In the genomic region with DNA sequence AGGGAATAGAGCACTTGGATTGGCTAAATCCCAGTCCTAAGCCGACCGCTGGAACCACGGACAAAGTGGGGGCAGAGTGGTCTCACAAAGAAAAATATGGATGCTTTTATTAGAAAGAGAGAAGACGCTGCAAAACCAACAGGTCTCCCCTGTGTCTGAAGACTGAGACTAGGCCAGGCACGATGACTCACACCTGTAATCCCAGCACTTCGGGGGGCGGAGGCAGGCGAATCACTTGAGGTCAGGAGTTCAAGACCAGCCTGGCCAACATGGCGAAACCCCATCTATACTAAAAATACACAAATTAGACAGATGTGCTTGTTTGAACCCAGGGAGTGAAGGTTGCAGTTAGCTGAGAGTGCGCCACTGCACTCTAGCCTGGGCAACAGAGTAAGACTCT, we compare ENCODE assay signal across 19 cellular contexts.
"Had no signal": no experiment of that assay in that cellular context is flagged by ENCODE, and none has a peak within 500 bp of the region (broad histone marks: within the 10 kb centered on the region; RNA-seq: fewer than 3 reads in every experiment).

No MANE protein-coding gene starts in this region.

- H3K4me1 ChIP-seq: adrenal gland, gastroesophageal sphincter, neural progenitor cell, tibial nerve had no signal

- H3K27me3 ChIP-seq: adrenal gland, neural progenitor cell, tibial nerve had no signal

- H3K4me1 Mint-ChIP-seq: neural progenitor cell had no signal

- H3K4me3 Mint-ChIP-seq: activated CD4-positive, alpha-beta memory T cell treated with anti-CD3 and anti-CD28 coated beads, Interleukin-2, amount 10 ng/mL, durations not matched to agents 7 days and 5 days; activated naive CD4-positive, alpha-beta T cell treated with anti-CD3 and anti-CD28 coated beads, Interleukin-2, amount 10 ng/mL, durations not matched to agents 7 days and 5 days; immature natural killer cell; naive thymus-derived CD4-positive, alpha-beta T cell; neural progenitor cell; stimulated activated naive CD8-positive, alpha-beta T cell treated with anti-CD3 and anti-CD28 coated beads, Interleukin-15, Interleukin-2, amounts not matched to agents 100 ng/mL and 50 ng/mL, for 24 hours had no signal

- H3K9me3 Mint-ChIP-seq: stimulated activated naive CD8-positive, alpha-beta T cell treated with anti-CD3 and anti-CD28 coated beads, Interleukin-15, Interleukin-2, amounts not matched to agents 100 ng/mL and 50 ng/mL, for 24 hours had no signal

- H3K27ac ChIP-seq: adrenal gland, gastroesophageal sphincter, neural progenitor cell, tibial nerve, WERI-Rb-1 had no signal

- H3K9ac ChIP-seq: neural progenitor cell had no signal

- H2AFZ ChIP-seq: neural progenitor cell had no signal

- ATAC-seq: gastroesophageal sphincter had no signal

- H3K27me3 Mint-ChIP-seq: naive thymus-derived CD4-positive, alpha-beta T cell; stimulated activated naive CD8-positive, alpha-beta T cell treated with anti-CD3 and anti-CD28 coated beads, Interleukin-15, Interleukin-2, amounts not matched to agents 100 ng/mL and 50 ng/mL, for 24 hours had no signal

- H3K4me3 ChIP-seq: adrenal gland, gastroesophageal sphincter, neural progenitor cell, tibial nerve had no signal

- DNase-seq: activated CD4-positive, alpha-beta memory T cell treated with anti-CD3 and anti-CD28 coated beads, Interleukin-2, amount 10 ng/mL, durations not matched to agents 7 days and 5 days; activated CD4-positive, alpha-beta T cell treated with anti-CD3 and anti-CD28 coated beads for 1 hour; activated CD8-positive, alpha-beta memory T cell treated with anti-CD3 and anti-CD28 coated beads, Interleukin-2, amount 50 U/mL, for 4 hours; activated effector memory CD4-positive, alpha-beta T cell treated with Interleukin-2 at 50 U/mL for 16 hours; activated naive CD4-positive, alpha-beta T cell treated with anti-CD3 and anti-CD28 coated beads, Interleukin-2, amount 10 ng/mL, durations not matched to agents 7 days and 5 days; activated T-cell treated with anti-CD3 and anti-CD28 coated beads, Interleukin-2, amount 50 U/mL, for 48 hours; adrenal gland; cerebellar nuclear complex; effector CD8-positive, alpha-beta T cell; immature natural killer cell; mesenchymal stem cell; naive thymus-derived CD4-positive, alpha-beta T cell; T-helper 2 cell; WERI-Rb-1 had no signal

- H3K9me3 ChIP-seq: adrenal gland, gastroesophageal sphincter had no signal

- H3K36me3 Mint-ChIP-seq: activated naive CD4-positive, alpha-beta T cell treated with anti-CD3 and anti-CD28 coated beads, Interleukin-2, amount 10 ng/mL, durations not matched to agents 7 days and 5 days; immature natural killer cell; neural progenitor cell had no signal

- H3K36me3 ChIP-seq: adrenal gland, gastroesophageal sphincter, neural progenitor cell, tibial nerve, WERI-Rb-1 had no signal

- H3K4me2 ChIP-seq: neural progenitor cell had no signal

- H3K27ac Mint-ChIP-seq: activated CD4-positive, alpha-beta memory T cell treated with anti-CD3 and anti-CD28 coated beads, Interleukin-2, amount 10 ng/mL, durations not matched to agents 7 days and 5 days; activated naive CD4-positive, alpha-beta T cell treated with anti-CD3 and anti-CD28 coated beads, Interleukin-2, amount 10 ng/mL, durations not matched to agents 7 days and 5 days; immature natural killer cell; naive thymus-derived CD4-positive, alpha-beta T cell; neural progenitor cell; progenitor cell of endocrine pancreas; stimulated activated naive CD8-positive, alpha-beta T cell treated with anti-CD3 and anti-CD28 coated beads, Interleukin-15, Interleukin-2, amounts not matched to agents 100 ng/mL and 50 ng/mL, for 24 hours had no signal
